In genomic region chr4:16884673-16885460, GRCh38 we compare ENCODE assay signal across 20 cellular contexts. TPM values are rescaled to one million over a fixed set of nuclear protein-coding genes. Genes with fewer than 3 reads are reported as not detected.
DNase-seq lines count a peak whose midpoint lies in the region; ATAC-seq, FAIRE-seq and TF ChIP-seq lines count a peak whose summit lies in the region.
"Had no signal": no experiment of that assay in that cellular context is flagged by ENCODE, and none has a peak within 500 bp of the region (broad histone marks: within the 10 kb centered on the region; RNA-seq: fewer than 3 reads in every experiment).

No MANE protein-coding gene starts in this region.

- H3F3A ChIP-seq in SK-N-SH (replicated peaks; ENCODE audit: insufficient read depth) = peaks cover 11% of the 10 kb centered on the region

- no peaks in the 10 kb centered on the region for H3K27me3 ChIP-seq in SK-N-SH (ENCODE audit: insufficient read depth)
- H3K27me3 ChIP-seq in SJCRH30 = no peaks in the 10 kb centered on the region
- no peaks in the 10 kb centered on the region for H3K27me3 ChIP-seq in sigmoid colon
- H3K27me3 ChIP-seq: right atrium auricular region, upper lobe of left lung had no signal

- intact Hi-C loops in sigmoid colon (cut with DNase I) = no loop called here

- no peak for ATAC-seq in stimulated activated naive CD8-positive, alpha-beta T cell treated with anti-CD3 and anti-CD28 coated beads, Interleukin-15, amount 100 ng/mL, for 72 hours
- no peak for ATAC-seq in stimulated activated naive CD8-positive, alpha-beta T cell treated with anti-CD3 and anti-CD28 coated beads, Interleukin-15, Interleukin-2, amounts not matched to agents 100 U/mL and 50 U/mL, for 24 hours
- ATAC-seq: left lobe of liver had no signal

- DNase-seq in stimulated activated naive CD8-positive, alpha-beta T cell treated with anti-CD3 and anti-CD28 coated beads, Interleukin-15, amount 100 ng/mL, for 72 hours = no peak
- DNase-seq in stimulated activated naive CD8-positive, alpha-beta T cell treated with anti-CD3 and anti-CD28 coated beads, Interleukin-15, Interleukin-2, amounts not matched to agents 100 U/mL and 50 U/mL, for 24 hours = no peak
- DNase-seq in SK-N-SH (no peak), fibroblast of villous mesenchyme (ENCODE audit: low read depth) (no peak), GM12892 (ENCODE audit: insufficient read length) (no peak), SJCRH30 (no peak), sigmoid colon (no peak), NCI-H2227 (lab: John Stamatoyannopoulos, UW; ENCODE audit: unreplicated experiment) (no peak)
- DNase-seq: activated CD4-positive, alpha-beta T cell treated with anti-CD3 and anti-CD28 coated beads, Interleukin-2, amount 10 ng/mL, durations not matched to agents 7 days and 5 days; activated naive CD4-positive, alpha-beta T cell treated with anti-CD3 and anti-CD28 coated beads for 36 hours; foreskin melanocyte; Karpas-422; NCI-H1417 treated with DMSO at 0.1 percent for 48 hours; nucleus accumbens; upper lobe of left lung had no signal

- H2AFZ ChIP-seq in SK-N-SH (ENCODE audit: low read depth) = no peak overlapping the region

- TF ChIP-seq POLR2A in GM12892 (IDR thresholded peaks at IDR 0.05; ENCODE audit: low read depth, low read length) (no peak), sigmoid colon (IDR thresholded peaks at IDR 0.05) (no peak)

- WGBS in SK-N-SH (ENCODE audit: low lambda C conversion rate) = 87% methylated on average over 8 of the region's 8 CpGs
- 79% methylated on average over 8 of the region's 8 CpGs for WGBS in sigmoid colon, 2 donors

- peaks cover 7 to 9% of the 10 kb centered on the region in 2 donors for H3K9me3 Mint-ChIP-seq in stimulated activated naive CD8-positive, alpha-beta T cell treated with anti-CD3 and anti-CD28 coated beads, Interleukin-15, amount 100 ng/mL, for 72 hours
- H3K9me3 Mint-ChIP-seq: activated naive CD4-positive, alpha-beta T cell treated with anti-CD3 and anti-CD28 coated beads for 36 hours had no signal

- H3K36me3 ChIP-seq in SK-N-SH (replicated peaks in 1 of 2; ENCODE audit: control insufficient read depth in 1 of 2, insufficient read depth in 2 of 2, low read length in 1 of 2) (peaks cover 0 to 30% of the 10 kb centered on the region in 2 experiments), SJCRH30 (no peaks in the 10 kb centered on the region; the same call in 1 of the 2 replicates), sigmoid colon (no peaks in the 10 kb centered on the region)

- H3K9ac ChIP-seq in SK-N-SH = no peak overlapping the region

- TF ChIP-seq CTCF in SK-N-SH (IDR thresholded peaks at IDR 0.05) (peak; percentile 44), fibroblast of villous mesenchyme (IDR thresholded peaks at IDR 0.05; ENCODE audit: insufficient read depth, low read depth, low read length) (peak; percentile 22), sigmoid colon (IDR thresholded peaks at IDR 0.05) (no peak)

- TF ChIP-seq EP300 in SK-N-SH (IDR thresholded peaks at IDR 0.05; ENCODE audit: borderline replicate concordance in 1 of 2, low read depth in 1 of 2, low read length in 1 of 2) (no peak), sigmoid colon (IDR thresholded peaks at IDR 0.05) (no peak)

- H3K4me3 ChIP-seq in SK-N-SH (ENCODE audit: low read depth in 2 of 2, low read length in 1 of 2) (no peak overlapping the region), fibroblast of villous mesenchyme (ENCODE audit: low read depth, low read length) (no peak overlapping the region), SJCRH30 (no peak overlapping the region), sigmoid colon (no peak overlapping the region)
- H3K4me3 ChIP-seq: right atrium auricular region, upper lobe of left lung had no signal

- H3K27me3 Mint-ChIP-seq in stimulated activated naive CD8-positive, alpha-beta T cell treated with anti-CD3 and anti-CD28 coated beads, Interleukin-15, amount 100 ng/mL, for 72 hours = no peaks in the 10 kb centered on the region
- H3K27me3 Mint-ChIP-seq: activated CD4-positive, alpha-beta T cell treated with anti-CD3 and anti-CD28 coated beads, Interleukin-2, amount 10 ng/mL, durations not matched to agents 7 days and 5 days; stimulated activated naive CD8-positive, alpha-beta T cell treated with anti-CD3 and anti-CD28 coated beads, Interleukin-15, Interleukin-2, amounts not matched to agents 100 ng/mL and 50 ng/mL, for 24 hours had no signal

- H4K20me1 ChIP-seq in SK-N-SH (ENCODE audit: insufficient read depth) = no peaks in the 10 kb centered on the region

- H3K4me2 ChIP-seq in SK-N-SH = no peak overlapping the region

- H3K4me1 Mint-ChIP-seq in stimulated activated naive CD8-positive, alpha-beta T cell treated with anti-CD3 and anti-CD28 coated beads, Interleukin-15, amount 100 ng/mL, for 72 hours = peaks cover 16% of the 10 kb centered on the region

- H3K9me3 ChIP-seq in SK-N-SH = no peaks in the 10 kb centered on the region
- no peaks in the 10 kb centered on the region for H3K9me3 ChIP-seq in SJCRH30 (replicated peaks)
- H3K9me3 ChIP-seq in sigmoid colon = no peaks in the 10 kb centered on the region
- H3K9me3 ChIP-seq: right atrium auricular region, upper lobe of left lung had no signal

- H3K27ac ChIP-seq in SK-N-SH (ENCODE audit: low read depth in 2 of 2, low read length in 1 of 2) (no peak overlapping the region), SJCRH30 (no peak overlapping the region), sigmoid colon (no peak overlapping the region)
- H3K27ac ChIP-seq: right atrium auricular region had no signal

- H3K79me2 ChIP-seq in SK-N-SH (ENCODE audit: insufficient read depth) = peaks cover 31% of the 10 kb centered on the region

- no peak overlapping the region for H3K4me3 Mint-ChIP-seq in stimulated activated naive CD8-positive, alpha-beta T cell treated with anti-CD3 and anti-CD28 coated beads, Interleukin-15, amount 100 ng/mL, for 72 hours
- H3K4me3 Mint-ChIP-seq: activated CD4-positive, alpha-beta T cell treated with anti-CD3 and anti-CD28 coated beads, Interleukin-2, amount 10 ng/mL, durations not matched to agents 7 days and 5 days; activated naive CD4-positive, alpha-beta T cell treated with anti-CD3 and anti-CD28 coated beads for 36 hours; stimulated activated naive CD8-positive, alpha-beta T cell treated with anti-CD3 and anti-CD28 coated beads, Interleukin-15, Interleukin-2, amounts not matched to agents 100 ng/mL and 50 ng/mL, for 24 hours had no signal

- peaks cover 0 to 6% of the 10 kb centered on the region in 2 experiments; a peak in 1 of 4 replicates for H3K4me1 ChIP-seq in SK-N-SH (ENCODE audit: control insufficient read depth in 1 of 2, insufficient read depth in 2 of 2, low read depth in 1 of 2, low read length in 1 of 2)
- no peaks in the 10 kb centered on the region for H3K4me1 ChIP-seq in SJCRH30
- H3K4me1 ChIP-seq in sigmoid colon = no peaks in the 10 kb centered on the region
- H3K4me1 ChIP-seq: right atrium auricular region had no signal

- CTCF ChIA-PET in SK-N-SH (lab: Yijun Ruan, JAX) = no interaction called here

- no peaks in the 10 kb centered on the region for H3K9me2 ChIP-seq in SK-N-SH

- peak overlapping the region; percentile 23 to 38 for H3K27ac Mint-ChIP-seq in stimulated activated naive CD8-positive, alpha-beta T cell treated with anti-CD3 and anti-CD28 coated beads, Interleukin-15, amount 100 ng/mL, for 72 hours
- H3K27ac Mint-ChIP-seq: activated CD4-positive, alpha-beta T cell treated with anti-CD3 and anti-CD28 coated beads, Interleukin-2, amount 10 ng/mL, durations not matched to agents 7 days and 5 days; activated naive CD4-positive, alpha-beta T cell treated with anti-CD3 and anti-CD28 coated beads for 36 hours; stimulated activated naive CD8-positive, alpha-beta T cell treated with anti-CD3 and anti-CD28 coated beads, Interleukin-15, Interleukin-2, amounts not matched to agents 100 ng/mL and 50 ng/mL, for 24 hours had no signal

- POLR2A ChIA-PET in SK-N-SH (lab: Yijun Ruan, JAX) = no interaction called here

- no peak for TF ChIP-seq RAD21 in SK-N-SH (IDR thresholded peaks at IDR 0.05; ENCODE audit: low read length)

- FAIRE-seq in GM12892 (lab: Jason Lieb, UNC) = no peak
- FAIRE-seq: colon had no signal

TF ChIP-seq in SK-N-SH, 30 proteins besides CTCF, POLR2A, EP300 and RAD21 (continues in another document):
- TF ChIP-seq CHD2 (IDR thresholded peaks at IDR 0.05; ENCODE audit: low read length, partially characterized antibody) = no peak
- TF ChIP-seq ELF1 (IDR thresholded peaks at IDR 0.05) = no peak
- no peak for TF ChIP-seq YY1 (IDR thresholded peaks at IDR 0.05; ENCODE audit: low read depth)
- TF ChIP-seq FOSL2 (IDR thresholded peaks at IDR 0.05; ENCODE audit: borderline replicate concordance, low read depth) = no peak
- no peak for TF ChIP-seq NRF1 (IDR thresholded peaks at IDR 0.05; ENCODE audit: low read depth, low read length)
- TF ChIP-seq GABPA (IDR thresholded peaks at IDR 0.05; ENCODE audit: low read depth) = no peak
- TF ChIP-seq TCF12 (IDR thresholded peaks at IDR 0.05) = no peak
- no peak for TF ChIP-seq GATA2 (CRISPR knock-in tag; IDR thresholded peaks at IDR 0.05)
- TF ChIP-seq RFX5 (IDR thresholded peaks at IDR 0.05; ENCODE audit: low read length) = no peak
- TF ChIP-seq SIN3A (IDR thresholded peaks at IDR 0.05; ENCODE audit: borderline replicate concordance, low read depth, low read length) = no peak
- no peak for TF ChIP-seq NFIC (IDR thresholded peaks at IDR 0.05; ENCODE audit: borderline replicate concordance)
- no peak for TF ChIP-seq USF1 (IDR thresholded peaks at IDR 0.05; ENCODE audit: borderline replicate concordance, low read depth)
- no peak for TF ChIP-seq USF2 (IDR thresholded peaks at IDR 0.05; ENCODE audit: borderline replicate concordance, low read depth, low read length)

RNA-seq across cellular contexts. Expression of gene LDB2, which starts 13.6 kb away (rescaled TPM):
- 11.0 and 18.5 TPM in 2 replicates for polyA plus RNA-seq in SK-N-SH (2012; rRNA removed)
- 9.3 and 12.4 TPM in 2 replicates for polyA plus RNA-seq in SK-N-SH (2012; cell fraction: cytosol; rRNA removed)
- 9.8 and 14.2 TPM in 2 replicates for polyA plus RNA-seq in SK-N-SH (2012; cell fraction: nucleus; rRNA removed)
- total RNA-seq in fibroblast of villous mesenchyme = 19.9 and 24.2 TPM in 2 replicates
- polyA plus RNA-seq in GM12892 (2012; ENCODE audit: missing spikeins) = not detected
- 0.18 and 0.51 TPM in 2 replicates for total RNA-seq in SJCRH30 (2014; rRNA removed; shearing (Covaris generic))
- total RNA-seq in sigmoid colon = 10 to 100 TPM; 18.3 to 28.5 (median 20.5) TPM
- 1 to 10 TPM; 2.1 to 6.6 (median 6.1) TPM for polyA plus RNA-seq in sigmoid colon
- total RNA-seq: activated CD4-positive, alpha-beta T cell treated with anti-CD3 and anti-CD28 coated beads, Interleukin-2, amount 10 ng/mL, durations not matched to agents 7 days and 5 days; activated naive CD4-positive, alpha-beta T cell treated with anti-CD3 and anti-CD28 coated beads for 36 hours; G401 had no signal

Comparison
In these comparisons a context has a peak if more than half of its experiments do, and no peak if none do; other contexts are left out.
1. CTCF ChIP-seq: peak in SK-N-SH (single experiment) and fibroblast of villous mesenchyme (single experiment); none in sigmoid colon (0 of 4).
2. RNA of gene LDB2, which starts 13.6 kb away (total RNA-seq): 18.3 to 28.5 TPM in sigmoid colon and 19.9 to 24.2 TPM in fibroblast of villous mesenchyme; 0.18 to 0.51 TPM in SJCRH30; every median in the first group is over 10 times any median in the second.